25 cellular contexts compared by ENCODE assay signal in genomic region chr16:86041205-86041604, GRCh38.
"Had no signal": no experiment of that assay in that cellular context is flagged by ENCODE, and none has a peak within 500 bp of the region (broad histone marks: within the 10 kb centered on the region; RNA-seq: fewer than 3 reads in every experiment).

No MANE protein-coding gene starts in this region.

- H3K4me3 Mint-ChIP-seq: dendritic cell treated with granulocyte-macrophage colony-stimulating factor and Interleukin-4, amounts not matched to agents 40 ng/mL and 50 ng/mL, for 4 days; effector memory CD8-positive, alpha-beta T cell; endodermal cell; mesothelial cell of epicardium; naive B cell; naive thymus-derived CD8-positive, alpha-beta T cell had no signal

- H3K27ac ChIP-seq: colonic mucosa, epithelial cell of prostate, esophagus squamous epithelium, gastrocnemius medialis, left ventricle myocardium inferior, lower lobe of right lung had no signal

- H3K36me3 Mint-ChIP-seq: mesothelial cell of epicardium; naive B cell; naive thymus-derived CD8-positive, alpha-beta T cell had no signal

- ATAC-seq: effector memory CD8-positive, alpha-beta T cell; esophagus mucosa; gastrocnemius medialis; left colon; left lobe of liver; lower lobe of right lung; mucosa of descending colon; naive thymus-derived CD8-positive, alpha-beta T cell had no signal

- H3K27me3 ChIP-seq: colonic mucosa had no signal

- H3K4me1 ChIP-seq: colonic mucosa, gastrocnemius medialis, heart right ventricle, left ventricle myocardium inferior, lower lobe of right lung had no signal

- H3K9me3 ChIP-seq: colonic mucosa, esophagus squamous epithelium, gastrocnemius medialis, heart right ventricle, left ventricle myocardium inferior, lower lobe of right lung, mucosa of descending colon had no signal

- H3K4me3 ChIP-seq: colonic mucosa, esophagus squamous epithelium, gastrocnemius medialis, heart right ventricle, left ventricle myocardium inferior, lower lobe of right lung, mucosa of descending colon had no signal

- H3K9me3 Mint-ChIP-seq: dendritic cell treated with granulocyte-macrophage colony-stimulating factor and Interleukin-4, amounts not matched to agents 40 ng/mL and 50 ng/mL, for 4 days; effector memory CD8-positive, alpha-beta T cell; endodermal cell; mesothelial cell of epicardium; naive B cell; naive thymus-derived CD8-positive, alpha-beta T cell had no signal

- H3K36me3 ChIP-seq: colonic mucosa, esophagus squamous epithelium, gastrocnemius medialis, heart right ventricle, left ventricle myocardium inferior, lower lobe of right lung had no signal

- DNase-seq: colonic mucosa; cortex of kidney; effector CD8-positive, alpha-beta T cell; effector memory CD8-positive, alpha-beta T cell; erythroblast; esophagus squamous epithelium; foreskin fibroblast; foreskin melanocyte; gastrocnemius medialis; glutamatergic neuron; heart right ventricle; hippocampal formation; left ventricle myocardium inferior; lower lobe of right lung; mesenchymal stem cell; mucosa of descending colon; naive B cell; naive thymus-derived CD8-positive, alpha-beta T cell had no signal

- H3K27ac Mint-ChIP-seq: dendritic cell treated with granulocyte-macrophage colony-stimulating factor and Interleukin-4, amounts not matched to agents 40 ng/mL and 50 ng/mL, for 4 days; effector memory CD8-positive, alpha-beta T cell; endodermal cell; mesothelial cell of epicardium; naive B cell had no signal
